ENCODE assay signal across 16 cellular contexts in genomic region chr15:101413239-101413638, GRCh38.
DNase-seq lines count a peak whose midpoint lies in the region; TF ChIP-seq lines count a peak whose summit lies in the region.
"Had no signal": no experiment of that assay in that cellular context is flagged by ENCODE, and none has a peak within 500 bp of the region (broad histone marks: within the 10 kb centered on the region; RNA-seq: fewer than 3 reads in every experiment).

No MANE protein-coding gene starts in this region.

- no peak overlapping the region for H2BK120ac ChIP-seq in H9 (ENCODE audit: low read depth, low read length, poor library complexity, severe bottlenecking)

- BruUV-seq in PC-9 (replicated peaks; lab: Mats Ljungman, UMichigan): no TSS peak

- H3K4me3 Mint-ChIP-seq in H9 (no peak overlapping the region), endothelial cell (ENCODE audit: unreplicated experiment) (no peak overlapping the region), neural crest cell (no peak overlapping the region)
- no peak overlapping the region for H3K4me3 Mint-ChIP-seq in T-helper 2 cell treated with Interferon-gamma antibody and Interleukin-4, amounts not matched to agents 5 μg/mL and 100 μg/mL, for 36 hours
- H3K4me3 Mint-ChIP-seq: CD14-positive monocyte; CD4-positive, alpha-beta memory T cell; GM23338 had no signal

- H3K36me3 ChIP-seq in PC-9 (ENCODE audit: low read depth) (no peaks in the 10 kb centered on the region), SK-N-SH (replicated peaks in 1 of 2; ENCODE audit: control insufficient read depth in 1 of 2, insufficient read depth in 2 of 2, low read length in 1 of 2) (no peaks in the 10 kb centered on the region)
- H3K36me3 ChIP-seq: BLaER1 had no signal

- CTCF ChIA-PET in PC-9 (lab: Charles Lee): no interaction called here
- CTCF ChIA-PET in SK-N-SH (lab: Yijun Ruan, JAX): no interaction called here

- H4K5ac ChIP-seq in H9 (ENCODE audit: insufficient read length, low read depth, low read length): no peak overlapping the region

- no peak overlapping the region for H3K9ac ChIP-seq in H9 (ENCODE audit: extremely low read depth, insufficient read length, low read length)
- H3K9ac ChIP-seq in SK-N-SH: no peak overlapping the region
- H3K9ac ChIP-seq: BLaER1 had no signal

- H3F3A ChIP-seq in PC-9 (ENCODE audit: insufficient read depth, low read depth) (no peaks in the 10 kb centered on the region), SK-N-SH (replicated peaks; ENCODE audit: insufficient read depth) (no peaks in the 10 kb centered on the region)

- H2BK12ac ChIP-seq in H9 (ENCODE audit: insufficient read length, low read depth, low read length): no peak overlapping the region

- no peak overlapping the region for H2BK20ac ChIP-seq in H9 (ENCODE audit: low read depth, low read length, poor library complexity, severe bottlenecking)

- H3K4me1 ChIP-seq in H9 (ENCODE audit: insufficient read depth, low read length) (no peaks in the 10 kb centered on the region), PC-9 (replicated peaks; ENCODE audit: insufficient read depth) (no peaks in the 10 kb centered on the region), SK-N-SH (ENCODE audit: control insufficient read depth in 1 of 2, insufficient read depth in 2 of 2, low read depth in 1 of 2, low read length in 1 of 2) (no peaks in the 10 kb centered on the region)

- H3K79me2 ChIP-seq in H9 (ENCODE audit: insufficient read depth, low read length) (no peaks in the 10 kb centered on the region), PC-9 (ENCODE audit: low read depth) (no peaks in the 10 kb centered on the region), SK-N-SH (ENCODE audit: insufficient read depth) (no peaks in the 10 kb centered on the region; the same call in 1 of the 2 replicates)

- H3K4me1 Mint-ChIP-seq in H9 (peaks cover 10 to 17% of the 10 kb centered on the region in 2 experiments), endothelial cell (ENCODE audit: unreplicated experiment) (no peaks in the 10 kb centered on the region), neural crest cell (no peaks in the 10 kb centered on the region)
- no peaks in the 10 kb centered on the region for H3K4me1 Mint-ChIP-seq in T-helper 2 cell treated with Interferon-gamma antibody and Interleukin-4, amounts not matched to agents 5 μg/mL and 100 μg/mL, for 36 hours (ENCODE audit: low read depth)
- H3K4me1 Mint-ChIP-seq: CD4-positive, alpha-beta memory T cell had no signal

- no peak overlapping the region for H3K4ac ChIP-seq in H9 (ENCODE audit: low read depth, low read length)

- intact Hi-C loops in PC-9 (cut with micrococcal nuclease; ENCODE audit: unreplicated experiment): no loop called here

- no peak overlapping the region for H3K23ac ChIP-seq in H9 (ENCODE audit: insufficient read length, low read depth, low read length)

- no peak overlapping the region for H4K91ac ChIP-seq in H9 (ENCODE audit: insufficient read length, low read depth, low read length)

- H3K56ac ChIP-seq in H9 (ENCODE audit: insufficient read length, low read depth, low read length): no peak overlapping the region

- no peak overlapping the region for H4K8ac ChIP-seq in H9 (replicated peaks; ENCODE audit: insufficient read length, low read depth, low read length)

- H3K27me3 Mint-ChIP-seq in H9 (ENCODE audit: low read depth): peaks cover 5% of the 10 kb centered on the region
- peaks cover 2% of the 10 kb centered on the region for H3K27me3 Mint-ChIP-seq in endothelial cell (ENCODE audit: unreplicated experiment)
- H3K27me3 Mint-ChIP-seq in neural crest cell (ENCODE audit: low read depth): no peaks in the 10 kb centered on the region
- peaks cover 15% of the 10 kb centered on the region for H3K27me3 Mint-ChIP-seq in T-helper 2 cell treated with Interferon-gamma antibody and Interleukin-4, amounts not matched to agents 5 μg/mL and 100 μg/mL, for 36 hours (ENCODE audit: low read depth)

- no peak overlapping the region for H2BK15ac ChIP-seq in H9 (ENCODE audit: low read depth, low read length)

- H3K4me2 ChIP-seq in H9 (ENCODE audit: insufficient read depth, insufficient read length, low read length): no peak overlapping the region
- H3K4me2 ChIP-seq in PC-9: no peak overlapping the region
- H3K4me2 ChIP-seq in SK-N-SH: no peak overlapping the region
- H3K4me2 ChIP-seq: BLaER1, GM23338 had no signal

- no peak overlapping the region for H2AK5ac ChIP-seq in H9 (ENCODE audit: insufficient read length, low read length)

- no peak overlapping the region for H2BK5ac ChIP-seq in H9 (ENCODE audit: insufficient read length, low read length)

- H3K9me3 Mint-ChIP-seq in H9: peaks cover 6 to 9% of the 10 kb centered on the region in 2 experiments; a peak in 4 of 5 replicates
- no peaks in the 10 kb centered on the region for H3K9me3 Mint-ChIP-seq in endothelial cell (ENCODE audit: unreplicated experiment)
- peaks cover 11% of the 10 kb centered on the region for H3K9me3 Mint-ChIP-seq in neural crest cell
- H3K9me3 Mint-ChIP-seq in T-helper 2 cell treated with Interferon-gamma antibody and Interleukin-4, amounts not matched to agents 5 μg/mL and 100 μg/mL, for 36 hours: no peaks in the 10 kb centered on the region

- H2AFZ ChIP-seq in H9 (ENCODE audit: low read length) (no peak overlapping the region), PC-9 (no peak overlapping the region), SK-N-SH (ENCODE audit: low read depth) (no peak overlapping the region)
- H2AFZ ChIP-seq: GM23338 had no signal

- H3K9me3 ChIP-seq in H9 (ENCODE audit: control insufficient read depth, low read depth, low read length): no peaks in the 10 kb centered on the region
- no peaks in the 10 kb centered on the region for H3K9me3 ChIP-seq in PC-9 (ENCODE audit: insufficient read depth, low read depth)
- H3K9me3 ChIP-seq in SK-N-SH: no peaks in the 10 kb centered on the region

- no CpG with 5 or more reads among the region's 3 CpGs for WGBS in H9 (ENCODE audit: extremely low coverage, insufficient read length, low lambda C conversion rate)
- 35% methylated on average over 3 of the region's 3 CpGs for WGBS in SK-N-SH (ENCODE audit: low lambda C conversion rate)

- TF ChIP-seq CTCF in H9 (conservative IDR thresholded peaks at IDR 0.05) (peak; percentile 29; the same call in 2 of the 3 replicates), PC-9 (conservative IDR thresholded peaks at IDR 0.05) (0 out of 2 replicates have a peak, but pooled peaks have one; percentile 25), endothelial cell (IDR thresholded peaks at IDR 0.05; ENCODE audit: unreplicated experiment) (peak; percentile 26), neural crest cell (conservative IDR thresholded peaks at IDR 0.05) (peak; percentile 44), SK-N-SH (IDR thresholded peaks at IDR 0.05) (no peak)

- H3K4me3 ChIP-seq in PC-9: no peak overlapping the region
- H3K4me3 ChIP-seq in SK-N-SH (ENCODE audit: low read depth in 2 of 2, low read length in 1 of 2): no peak overlapping the region
- H3K4me3 ChIP-seq: BLaER1, GM23338 had no signal

- no peaks in the 10 kb centered on the region for H3K79me1 ChIP-seq in H9 (ENCODE audit: insufficient read depth, low read depth, low read length, poor library complexity, severe bottlenecking)

- H3K27ac ChIP-seq in H9 (ENCODE audit: insufficient read length, low read depth, low read length): no peak overlapping the region
- no peak overlapping the region for H3K27ac ChIP-seq in PC-9
- no peak overlapping the region for H3K27ac ChIP-seq in SK-N-SH (ENCODE audit: low read depth in 2 of 2, low read length in 1 of 2)
- H3K27ac ChIP-seq: BLaER1 had no signal

- H3K9me2 ChIP-seq in PC-9 (ENCODE audit: insufficient read depth) (no peaks in the 10 kb centered on the region), SK-N-SH (no peaks in the 10 kb centered on the region)

- H3K36me3 Mint-ChIP-seq in H9 (ENCODE audit: insufficient read depth in 1 of 3, low read depth in 3 of 3): peaks cover 0 to 8% (median 5%) of the 10 kb centered on the region in 3 experiments; a peak in 2 of 7 replicates
- H3K36me3 Mint-ChIP-seq in endothelial cell (ENCODE audit: low read depth, unreplicated experiment): peaks cover 5% of the 10 kb centered on the region
- H3K36me3 Mint-ChIP-seq in neural crest cell (ENCODE audit: low read depth): peaks cover 9% of the 10 kb centered on the region
- no peaks in the 10 kb centered on the region for H3K36me3 Mint-ChIP-seq in T-helper 2 cell treated with Interferon-gamma antibody and Interleukin-4, amounts not matched to agents 5 μg/mL and 100 μg/mL, for 36 hours (ENCODE audit: low read depth)
- H3K36me3 Mint-ChIP-seq: CD14-positive monocyte; CD4-positive, alpha-beta memory T cell had no signal

- H3K23me2 ChIP-seq in H9 (ENCODE audit: insufficient read length, low read depth, low read length, poor library complexity, severe bottlenecking): no peaks in the 10 kb centered on the region

- TF ChIP-seq RAD21 in SK-N-SH (IDR thresholded peaks at IDR 0.05; ENCODE audit: low read length): no peak

- no peaks in the 10 kb centered on the region for H3K27me3 ChIP-seq in H9 (ENCODE audit: insufficient read depth, low read length)
- H3K27me3 ChIP-seq in PC-9 (ENCODE audit: insufficient read depth, low read depth): no peaks in the 10 kb centered on the region
- H3K27me3 ChIP-seq in SK-N-SH (ENCODE audit: insufficient read depth): no peaks in the 10 kb centered on the region
- H3K27me3 ChIP-seq: BLaER1 had no signal

- POLR2A ChIA-PET in PC-9 (lab: Charles Lee; ENCODE audit: unreplicated experiment) (no interaction called here), SK-N-SH (lab: Yijun Ruan, JAX) (no interaction called here)

- no peak overlapping the region for H3K18ac ChIP-seq in H9 (ENCODE audit: insufficient read length, low read depth, low read length)

- H3K27ac Mint-ChIP-seq in H9 (no peak overlapping the region), endothelial cell (ENCODE audit: unreplicated experiment) (no peak overlapping the region), neural crest cell (ENCODE audit: unreplicated experiment) (no peak overlapping the region)
- H3K27ac Mint-ChIP-seq in T-helper 2 cell treated with Interferon-gamma antibody and Interleukin-4, amounts not matched to agents 5 μg/mL and 100 μg/mL, for 36 hours: no peak overlapping the region
- H3K27ac Mint-ChIP-seq: CD14-positive monocyte; CD4-positive, alpha-beta memory T cell; GM23338 had no signal

- TF ChIP-seq EP300 in SK-N-SH (IDR thresholded peaks at IDR 0.05; ENCODE audit: borderline replicate concordance in 1 of 2, low read depth in 1 of 2, low read length in 1 of 2): no peak

- no peak overlapping the region for H3T11ph ChIP-seq in H9 (ENCODE audit: low read length)

- H3K14ac ChIP-seq in H9 (ENCODE audit: insufficient read depth, low read length): no peak overlapping the region

- DNase-seq in H9 (no peak), PC-9 (no peak), endothelial cell (ENCODE audit: low spot score) (no peak), neural crest cell (ENCODE audit: low read depth, low spot score) (no peak), NCI-H187 (lab: John Stamatoyannopoulos, UW) (no peak), SIG-M5 (lab: John Stamatoyannopoulos, UW) (no peak), SK-N-SH (no peak)
- no peak for DNase-seq in T-helper 2 cell treated with Interferon-gamma antibody and Interleukin-4, amounts not matched to agents 5 μg/mL and 100 μg/mL, for 36 hours (ENCODE audit: low spot score)
- DNase-seq: 8988T; Calu3; CD4-positive, alpha-beta memory T cell; DMS79 treated with DMSO at 0.1 percent for 48 hours; GF-D8 had no signal

- no peaks in the 10 kb centered on the region for H4K20me1 ChIP-seq in H9 (ENCODE audit: control insufficient read depth, insufficient read depth, insufficient read length)
- H4K20me1 ChIP-seq in PC-9 (ENCODE audit: insufficient read depth): no peaks in the 10 kb centered on the region
- H4K20me1 ChIP-seq in SK-N-SH (ENCODE audit: insufficient read depth): no peaks in the 10 kb centered on the region
- H4K20me1 ChIP-seq: BLaER1 had no signal
